Comparison of ENCODE assay signal across 11 cellular contexts in the genomic region with DNA sequence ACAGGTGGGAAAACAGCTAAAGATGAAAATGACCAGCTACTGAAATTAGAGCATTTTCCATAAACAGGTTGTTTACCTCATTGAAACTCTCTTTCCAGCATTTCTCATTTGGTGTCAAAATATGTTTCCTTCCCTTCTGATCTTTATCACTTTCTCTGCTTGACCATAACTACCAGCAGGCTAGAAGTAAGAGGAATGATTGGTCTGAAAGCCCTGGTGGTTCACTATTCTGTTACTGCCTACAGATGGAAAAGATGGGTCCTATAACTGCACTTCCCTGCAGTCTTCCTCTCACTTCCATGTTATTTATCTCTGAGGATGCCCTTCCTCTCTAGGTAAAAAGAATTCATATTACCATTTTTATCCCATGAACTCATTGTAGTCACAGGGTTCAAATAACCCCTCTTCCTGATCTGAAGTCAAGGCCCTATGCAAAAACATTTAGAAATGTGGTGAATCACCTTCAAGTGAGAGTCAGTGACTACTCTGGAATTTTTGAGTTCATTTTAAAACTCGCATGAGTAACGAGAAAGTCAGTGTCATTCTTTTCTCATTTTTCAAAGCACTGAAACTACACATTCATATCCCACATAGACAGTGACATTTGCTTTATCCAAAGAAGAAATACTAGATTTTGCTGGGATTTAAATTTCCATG. TPM values are rescaled to one million over a fixed set of nuclear protein-coding genes. Genes with fewer than 3 reads are reported as not detected.
DNase-seq lines count a peak whose midpoint lies in the region; ATAC-seq and TF ChIP-seq lines count a peak whose summit lies in the region.
"Had no signal": no experiment of that assay in that cellular context is flagged by ENCODE, and none has a peak within 500 bp of the region (broad histone marks: within the 10 kb centered on the region; RNA-seq: fewer than 3 reads in every experiment).

No MANE protein-coding gene starts in this region.

- peak overlapping the region; percentile 23; the same call in 1 of the 2 replicates for H3K4me3 ChIP-seq in PC-3 (ENCODE audit: low read length)
- H3K4me3 ChIP-seq in epithelial cell of esophagus (ENCODE audit: low read length): peak overlapping the region; percentile 34
- peak overlapping the region; percentile 5 for H3K4me3 ChIP-seq in osteoblast (ENCODE audit: insufficient read depth, low read length)
- H3K4me3 ChIP-seq in CD8-positive, alpha-beta T cell (ENCODE audit: low read depth, low read length): no peak overlapping the region

- peak overlapping the region; percentile 22; the same call in 1 of the 2 replicates for H3K9ac ChIP-seq in PC-3 (ENCODE audit: low read length)

- no peak overlapping the region for H3K27ac Mint-ChIP-seq in CD8-positive, alpha-beta T cell
- H3K27ac Mint-ChIP-seq: activated CD4-positive, alpha-beta memory T cell treated with anti-CD3 and anti-CD28 coated beads for 36 hours; dendritic cell treated with granulocyte-macrophage colony-stimulating factor and Interleukin-4, amounts not matched to agents 40 ng/mL and 50 ng/mL, for 4 days had no signal

- H3K27me3 ChIP-seq in PC-3 (ENCODE audit: low read length) (no peaks in the 10 kb centered on the region), osteoblast (ENCODE audit: insufficient read depth, low read length) (no peaks in the 10 kb centered on the region)
- H3K27me3 ChIP-seq in CD8-positive, alpha-beta T cell (ENCODE audit: insufficient read depth, low read length): no peaks in the 10 kb centered on the region

- CTCF ChIA-PET in PC-3 (lab: Charles Lee): no interaction called here
- CTCF ChIA-PET in CD8-positive, alpha-beta T cell (lab: Charles Lee): no interaction called here

- peaks cover 4% of the 10 kb centered on the region for H3K27me3 Mint-ChIP-seq in CD8-positive, alpha-beta T cell (ENCODE audit: low read depth)

- no TSS peak for BruUV-seq in PC-3 (replicated peaks; lab: Mats Ljungman, UMichigan)

- H4K20me1 ChIP-seq in PC-3 (ENCODE audit: low read length) (no peaks in the 10 kb centered on the region), osteoblast (ENCODE audit: insufficient read depth, low read length) (no peaks in the 10 kb centered on the region)

- H3K4me2 ChIP-seq in PC-3 (ENCODE audit: low read length) (peak overlapping the region; percentile 76), osteoblast (ENCODE audit: insufficient read depth, low read length) (peak overlapping the region; percentile 67)

- H3K4me1 ChIP-seq in PC-3 (ENCODE audit: insufficient read depth, low read length): peaks cover 40% of the 10 kb centered on the region
- H3K4me1 ChIP-seq in osteoblast (ENCODE audit: insufficient read depth, low read length): peaks cover 46% of the 10 kb centered on the region
- H3K4me1 ChIP-seq in CD8-positive, alpha-beta T cell (ENCODE audit: insufficient read depth, low read length): no peaks in the 10 kb centered on the region

- intact Hi-C loops in PC-3 (cut with micrococcal nuclease): no loop called here
- intact Hi-C loops in CD8-positive, alpha-beta T cell (cut with DNase I, micrococcal nuclease): no loop called here

- H3K9me3 Mint-ChIP-seq in CD8-positive, alpha-beta T cell: peaks cover 6% of the 10 kb centered on the region

- H3F3A ChIP-seq in PC-3 (ENCODE audit: low read length, unreplicated experiment): peaks cover 3% of the 10 kb centered on the region

- H3K27ac ChIP-seq in PC-3 (ENCODE audit: low read length): peak overlapping the region; percentile 70
- peak overlapping the region; percentile 96 for H3K27ac ChIP-seq in osteoblast (ENCODE audit: low read depth, low read length)
- no peak overlapping the region for H3K27ac ChIP-seq in CD8-positive, alpha-beta T cell (ENCODE audit: low read depth, low read length)

- no peaks in the 10 kb centered on the region for H3K36me3 Mint-ChIP-seq in CD8-positive, alpha-beta T cell
- H3K36me3 Mint-ChIP-seq: activated CD4-positive, alpha-beta memory T cell treated with anti-CD3 and anti-CD28 coated beads for 36 hours had no signal

- H3K4me1 Mint-ChIP-seq in CD8-positive, alpha-beta T cell (ENCODE audit: low read depth): no peaks in the 10 kb centered on the region

- H2AFZ ChIP-seq in PC-3 (ENCODE audit: low read length) (peak overlapping the region; percentile 85; the same call in 1 of the 2 replicates), osteoblast (ENCODE audit: low read length) (no peak overlapping the region)

- POLR2A ChIA-PET in PC-3 (lab: Charles Lee; ENCODE audit: unreplicated experiment): no interaction called here
- POLR2A ChIA-PET in CD8-positive, alpha-beta T cell (lab: Charles Lee): no interaction called here

- H3K79me2 ChIP-seq in PC-3 (ENCODE audit: low read length) (no peaks in the 10 kb centered on the region), osteoblast (ENCODE audit: insufficient read depth, low read length) (no peaks in the 10 kb centered on the region)

- H3K9me2 ChIP-seq in PC-3 (replicated peaks; ENCODE audit: low read length): no peaks in the 10 kb centered on the region

- no peak; the same call in 1 of the 2 replicates for ATAC-seq in PC-3
- no peak for ATAC-seq in GM21717 (IDR thresholded peaks at IDR 0.05; ENCODE audit: unreplicated experiment)
- ATAC-seq in CD8-positive, alpha-beta T cell: no peak
- ATAC-seq: HepG2 had no signal

- H3K9me3 ChIP-seq in PC-3 (ENCODE audit: low read length) (no peaks in the 10 kb centered on the region), osteoblast (ENCODE audit: low read depth, low read length) (no peaks in the 10 kb centered on the region)
- no peaks in the 10 kb centered on the region for H3K9me3 ChIP-seq in CD8-positive, alpha-beta T cell (ENCODE audit: low read length)

- H3K36me3 ChIP-seq in PC-3 (ENCODE audit: low read depth, low read length): no peaks in the 10 kb centered on the region
- H3K36me3 ChIP-seq in osteoblast (ENCODE audit: insufficient read depth, low read length): no peaks in the 10 kb centered on the region
- no peaks in the 10 kb centered on the region for H3K36me3 ChIP-seq in CD8-positive, alpha-beta T cell (ENCODE audit: insufficient read depth, low read length)

- peak; percentile 82 for DNase-seq in Daoy (ENCODE audit: low read depth)
- peak; percentile 72 for DNase-seq in PC-3
- DNase-seq in epithelial cell of esophagus (ENCODE audit: low read depth): peak; percentile 92
- DNase-seq in osteoblast (ENCODE audit: insufficient read length, low spot score, missing footprints): no peak
- DNase-seq in 8988T: no peak
- DNase-seq in CD8-positive, alpha-beta T cell: no peak
- no peak for DNase-seq in AML-193 (lab: John Stamatoyannopoulos, UW)
- DNase-seq: activated CD4-positive, alpha-beta memory T cell treated with anti-CD3 and anti-CD28 coated beads for 36 hours had no signal

- TF ChIP-seq CTCF in PC-3 (conservative IDR thresholded peaks at IDR 0.05; ENCODE audit: low read depth, low read length): no peak
- no peak for TF ChIP-seq CTCF in epithelial cell of esophagus (IDR thresholded peaks at IDR 0.05; ENCODE audit: insufficient read depth, low read depth, low read length, missing control alignments)
- TF ChIP-seq CTCF in osteoblast (IDR thresholded peaks at IDR 0.05; ENCODE audit: extremely low read depth, low read depth, low read length): no peak
- no peak for TF ChIP-seq CTCF in CD8-positive, alpha-beta T cell (IDR thresholded peaks at IDR 0.05)

- no peak overlapping the region for H3K4me3 Mint-ChIP-seq in CD8-positive, alpha-beta T cell
- H3K4me3 Mint-ChIP-seq: activated CD4-positive, alpha-beta memory T cell treated with anti-CD3 and anti-CD28 coated beads for 36 hours; dendritic cell treated with granulocyte-macrophage colony-stimulating factor and Interleukin-4, amounts not matched to agents 40 ng/mL and 50 ng/mL, for 4 days had no signal

RNA-seq across cellular contexts. Expression of a gene that starts 51.6 kb away (rescaled TPM):
- 0.92 and 1.8 TPM in 2 replicates for total RNA-seq in Daoy (2014; rRNA removed; shearing (Covaris generic))
- 0.36 TPM in 1 of 2 replicates, not detected in the other for total RNA-seq in PC-3 (2014; rRNA removed)
- 0.29 and 0.72 TPM in 2 replicates for total RNA-seq in osteoblast
- not detected for total RNA-seq in CD8-positive, alpha-beta T cell
- total RNA-seq: activated CD4-positive, alpha-beta memory T cell treated with anti-CD3 and anti-CD28 coated beads for 36 hours had no signal

Comparison
In these comparisons a context has a peak if more than half of its experiments do, and no peak if none do; other contexts are left out.
1. DNase-seq: peak in Daoy (single experiment), PC-3 (single experiment) and epithelial cell of esophagus (single experiment); none in osteoblast (single experiment), 8988T (single experiment), CD8-positive, alpha-beta T cell (0 of 7) and AML-193 (0 of 2).